ENCODE assay signal across 27 cellular contexts in genomic region chr9:90884178-90884577, GRCh38.
"Had no signal": no experiment of that assay in that cellular context is flagged by ENCODE, and none has a peak within 500 bp of the region (broad histone marks: within the 10 kb centered on the region; RNA-seq: fewer than 3 reads in every experiment).

No MANE protein-coding gene starts in this region.

- H3K9me3 Mint-ChIP-seq: immature natural killer cell, neural crest cell had no signal

- H3K9me3 ChIP-seq: esophagus squamous epithelium, lower lobe of right lung, neutrophil, right lobe of liver, thyroid gland had no signal

- H3K27ac Mint-ChIP-seq: effector memory CD8-positive, alpha-beta T cell; progenitor cell of endocrine pancreas had no signal

- H3K4me3 ChIP-seq: esophagus squamous epithelium, heart right ventricle, lower lobe of right lung, right lobe of liver, smooth muscle cell, stomach, thyroid gland had no signal

- H3K4me2 ChIP-seq: smooth muscle cell had no signal

- H3K27me3 ChIP-seq: esophagus squamous epithelium, neutrophil, right lobe of liver, stomach, thyroid gland had no signal

- H3K36me3 ChIP-seq: right lobe of liver had no signal

- H3K4me3 Mint-ChIP-seq: effector memory CD8-positive, alpha-beta T cell; immature natural killer cell; naive thymus-derived CD8-positive, alpha-beta T cell; neural crest cell had no signal

- H3K4me1 Mint-ChIP-seq: immature natural killer cell, neural crest cell had no signal

- DNase-seq: cortex of kidney; effector memory CD8-positive, alpha-beta T cell; erythroblast; esophagus squamous epithelium; foreskin melanocyte; glutamatergic neuron; heart right ventricle; hippocampal formation; immature natural killer cell; islet precursor cell; left ventricle myocardium superior; lower lobe of right lung; naive thymus-derived CD8-positive, alpha-beta T cell; right lobe of liver; stimulated activated CD4-positive, alpha-beta T cell treated with anti-CD3 and anti-CD28 coated beads, Interleukin-12 subunit alpha, Interleukin-12 subunit beta, amount 100 ng/mL, for 4 hours; stimulated activated CD4-positive, alpha-beta T cell treated with anti-CD3 and anti-CD28 coated beads, Interleukin-1b, Interleukin-23, amount 100 ng/mL, for 48 hours; stimulated activated CD4-positive, alpha-beta T cell treated with anti-CD3 and anti-CD28 coated beads, Interleukin-4, amount 100 ng/mL, for 1 hour; stimulated activated CD8-positive, alpha-beta memory T cell treated with anti-CD3 and anti-CD28 coated beads, Interleukin-4, amount 100 ng/mL, for 48 hours; stimulated activated naive CD4-positive, alpha-beta T cell treated with Interleukin-2 at 50 U/mL for 16 hours; stomach; thyroid gland; trophoblast cell had no signal

- H3K27ac ChIP-seq: esophagus squamous epithelium, heart right ventricle, lower lobe of right lung, parathyroid adenoma, right lobe of liver, stomach, thyroid gland had no signal

- H3K79me2 ChIP-seq: parathyroid adenoma had no signal

- H2AFZ ChIP-seq: parathyroid adenoma had no signal

- H3K27me3 Mint-ChIP-seq: progenitor cell of endocrine pancreas had no signal

- H3K4me1 ChIP-seq: heart right ventricle, lower lobe of right lung, right lobe of liver, stomach had no signal

- H3K9ac ChIP-seq: parathyroid adenoma had no signal
